ENCODE assay signal across 1 cellular context in the genomic region with DNA sequence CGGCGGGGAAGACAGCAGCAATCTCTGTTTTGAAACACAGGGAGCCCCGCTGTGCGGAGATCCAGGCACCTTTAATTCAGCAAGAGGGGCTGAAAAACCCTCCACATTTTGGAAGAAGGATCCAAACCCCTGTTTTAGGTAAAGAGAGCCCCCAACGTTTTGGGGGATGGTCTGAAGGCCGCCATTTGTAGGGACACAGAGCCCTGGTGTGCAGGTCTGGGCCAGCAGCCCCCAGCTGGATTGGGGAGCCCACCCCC.
TF ChIP-seq lines count a peak whose summit lies in the region.

No MANE protein-coding gene starts in this region.

TF ChIP-seq in endothelial cell of umbilical vein, 7 proteins besides CTCF, POLR2A, EP300 and RAD21:
- no peak for TF ChIP-seq JUN (IDR thresholded peaks at IDR 0.05; ENCODE audit: borderline replicate concordance, insufficient read depth, insufficient read length, low read depth)
- TF ChIP-seq, protein P1, sequence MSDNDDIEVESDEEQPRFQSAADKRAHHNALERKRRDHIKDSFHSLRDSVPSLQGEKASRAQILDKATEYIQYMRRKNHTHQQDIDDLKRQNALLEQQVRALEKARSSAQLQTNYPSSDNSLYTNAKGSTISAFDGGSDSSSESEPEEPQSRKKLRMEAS (IDR thresholded peaks at IDR 0.05; ENCODE audit: insufficient read depth, insufficient read length), result no peak
- no peak for TF ChIP-seq FOS (IDR thresholded peaks at IDR 0.05; ENCODE audit: borderline replicate concordance, insufficient read depth, low read length)
- no peak for TF ChIP-seq EZH2 (IDR thresholded peaks at IDR 0.05; ENCODE audit: borderline replicate concordance, low read depth, low read length, severe bottlenecking)
- TF ChIP-seq GATA2 (IDR thresholded peaks at IDR 0.05; ENCODE audit: insufficient read depth, insufficient read length, low read depth, low read length), result no peak
